ENCODE assay signal across 8 cellular contexts in genomic region chrX:155334486-155335316, GRCh38.
DNase-seq lines count a peak whose midpoint lies in the region; ATAC-seq lines count a peak whose summit lies in the region.

CLIC2 (minus strand) TSS chrX:155334614; CDS start chrX:155334427, 187 bp downstream.

- DNase-seq in AG20443 (ENCODE audit: low spot score) (peak; percentile 18), NCI-H446 treated with DMSO at 0.1 percent for 48 hours (lab: John Stamatoyannopoulos, UW) (peak; percentile 90), fibroblast of gingiva (ENCODE audit: low read depth) (peak; percentile 63), cortex of kidney (lab: John Stamatoyannopoulos, UW) (no peak), amygdala (lab: John Stamatoyannopoulos, UW) (no peak)
- DNase-seq in stimulated activated naive CD8-positive, alpha-beta T cell treated with anti-CD3 and anti-CD28 coated beads, Interleukin-15, amount 100 ng/mL, for 72 hours, result no peak
- no peak for DNase-seq in stimulated activated naive CD4-positive, alpha-beta T cell (lab: John Stamatoyannopoulos, UW)

- no peaks in the 10 kb centered on the region for H3K9me3 Mint-ChIP-seq in stimulated activated naive CD8-positive, alpha-beta T cell treated with anti-CD3 and anti-CD28 coated beads, Interleukin-15, amount 100 ng/mL, for 72 hours

- peaks cover 13% of the 10 kb centered on the region for H3K4me1 Mint-ChIP-seq in stimulated activated naive CD8-positive, alpha-beta T cell treated with anti-CD3 and anti-CD28 coated beads, Interleukin-15, amount 100 ng/mL, for 72 hours

- ATAC-seq in GM21515 (IDR thresholded peaks at IDR 0.05; ENCODE audit: unreplicated experiment), result peak; percentile 64
- ATAC-seq in stimulated activated naive CD8-positive, alpha-beta T cell treated with anti-CD3 and anti-CD28 coated beads, Interleukin-15, amount 100 ng/mL, for 72 hours, result peak; percentile 75

- no peak within 1 kb of the TSS for H3K27ac Mint-ChIP-seq in stimulated activated naive CD8-positive, alpha-beta T cell treated with anti-CD3 and anti-CD28 coated beads, Interleukin-15, amount 100 ng/mL, for 72 hours

- peaks cover 7% of the 10 kb centered on the region for H3K27me3 Mint-ChIP-seq in stimulated activated naive CD8-positive, alpha-beta T cell treated with anti-CD3 and anti-CD28 coated beads, Interleukin-15, amount 100 ng/mL, for 72 hours

- peak within 1 kb of the TSS in 1 of 2 donors; percentile 25 for H3K4me3 Mint-ChIP-seq in stimulated activated naive CD8-positive, alpha-beta T cell treated with anti-CD3 and anti-CD28 coated beads, Interleukin-15, amount 100 ng/mL, for 72 hours

Comparison
In these comparisons a context has a peak if more than half of its experiments do, and no peak if none do; other contexts are left out.
1. DNase-seq: peak in AG20443 (single experiment), NCI-H446 treated with DMSO at 0.1 percent for 48 hours (single experiment) and fibroblast of gingiva (single experiment); none in stimulated activated naive CD8-positive, alpha-beta T cell treated with anti-CD3 and anti-CD28 coated beads, Interleukin-15, amount 100 ng/mL, for 72 hours (0 of 2), cortex of kidney (single experiment), stimulated activated naive CD4-positive, alpha-beta T cell (0 of 6) and amygdala (0 of 56).